In genomic region chr11:86291466-86292262, GRCh38 we compare ENCODE assay signal across 9 cellular contexts. TPM values are rescaled to one million over a fixed set of nuclear protein-coding genes. Genes with fewer than 3 reads are reported as not detected.
DNase-seq lines count a peak whose midpoint lies in the region; ATAC-seq, FAIRE-seq and TF ChIP-seq lines count a peak whose summit lies in the region.
"Had no signal": no experiment of that assay in that cellular context is flagged by ENCODE, and none has a peak within 500 bp of the region (broad histone marks: within the 10 kb centered on the region; RNA-seq: fewer than 3 reads in every experiment).

No MANE protein-coding gene starts in this region.

- no peaks in the 10 kb centered on the region for H3K9me3 ChIP-seq in RWPE2 (ENCODE audit: severe bottlenecking)

- no peak overlapping the region for H3K4me3 Mint-ChIP-seq in activated naive CD4-positive, alpha-beta T cell treated with anti-CD3 and anti-CD28 coated beads for 36 hours
- no peak overlapping the region for H3K4me3 Mint-ChIP-seq in glutamatergic neuron (ENCODE audit: unreplicated experiment)

- H3K27me3 ChIP-seq in RWPE2 (ENCODE audit: insufficient read depth, poor library complexity, severe bottlenecking), result no peaks in the 10 kb centered on the region

- H3K27ac Mint-ChIP-seq in activated naive CD4-positive, alpha-beta T cell treated with anti-CD3 and anti-CD28 coated beads for 36 hours, result peak overlapping the region; percentile 53
- no peak overlapping the region for H3K27ac Mint-ChIP-seq in glutamatergic neuron (ENCODE audit: unreplicated experiment)

- H3K4me3 ChIP-seq in RWPE2 (ENCODE audit: severe bottlenecking), result no peak overlapping the region

- peaks cover 58% of the 10 kb centered on the region for H3K4me1 Mint-ChIP-seq in activated naive CD4-positive, alpha-beta T cell treated with anti-CD3 and anti-CD28 coated beads for 36 hours (ENCODE audit: low read depth)
- H3K4me1 Mint-ChIP-seq in glutamatergic neuron (ENCODE audit: low read depth, unreplicated experiment), result no peaks in the 10 kb centered on the region

- CTCF ChIA-PET in activated naive CD4-positive, alpha-beta T cell treated with anti-CD3 and anti-CD28 coated beads for 36 hours (lab: Charles Lee), result interaction anchor here (0.7 to 2.2 kb wide), 23 partner anchors 9 to 604 kb away, joined by 3 to 13 read pairs (median 4); partner anchors contain the start of gene CCDC83

- H3K27ac ChIP-seq in RWPE2 (ENCODE audit: poor library complexity, severe bottlenecking), result no peak overlapping the region

- DNase-seq in HTR-8/SVneo (ENCODE audit: insufficient read length, low spot score), result peak; percentile 48
- DNase-seq in RWPE2 (ENCODE audit: low spot score), result no peak
- peak; percentile 88 for DNase-seq in activated naive CD4-positive, alpha-beta T cell treated with anti-CD3 and anti-CD28 coated beads for 36 hours
- DNase-seq in glutamatergic neuron, result peak; percentile 54
- DNase-seq in renal cortical epithelial cell (ENCODE audit: low read depth), result peak; percentile 56

- H3K27me3 Mint-ChIP-seq in activated naive CD4-positive, alpha-beta T cell treated with anti-CD3 and anti-CD28 coated beads for 36 hours (ENCODE audit: low read depth), result no peaks in the 10 kb centered on the region
- no peaks in the 10 kb centered on the region for H3K27me3 Mint-ChIP-seq in glutamatergic neuron (ENCODE audit: unreplicated experiment)

- ATAC-seq in RWPE2 (ENCODE audit: low read depth) (peak; percentile 44; the same call in 2 of the 3 replicates), GM18873 (IDR thresholded peaks at IDR 0.05; ENCODE audit: low FRiP score, unreplicated experiment) (no peak), HG03378 (IDR thresholded peaks at IDR 0.05; ENCODE audit: unreplicated experiment) (no peak)

- H3K36me3 Mint-ChIP-seq in activated naive CD4-positive, alpha-beta T cell treated with anti-CD3 and anti-CD28 coated beads for 36 hours (ENCODE audit: low read depth), result peaks cover 6% of the 10 kb centered on the region
- no peaks in the 10 kb centered on the region for H3K36me3 Mint-ChIP-seq in glutamatergic neuron (ENCODE audit: unreplicated experiment)

- no peaks in the 10 kb centered on the region for H3K36me3 ChIP-seq in RWPE2 (ENCODE audit: low read depth)

- TF ChIP-seq CTCF in RWPE2 (IDR thresholded peaks at IDR 0.05; ENCODE audit: poor library complexity, severe bottlenecking) (peak; percentile 85), glutamatergic neuron (IDR thresholded peaks at IDR 0.05; ENCODE audit: partially characterized antibody, unreplicated experiment) (peak; percentile 90)

- peaks cover 4% of the 10 kb centered on the region for H3K9me3 Mint-ChIP-seq in activated naive CD4-positive, alpha-beta T cell treated with anti-CD3 and anti-CD28 coated beads for 36 hours
- no peaks in the 10 kb centered on the region for H3K9me3 Mint-ChIP-seq in glutamatergic neuron (ENCODE audit: unreplicated experiment)

- FAIRE-seq in G401.6 (lab: Jason Lieb, UNC) (peak; percentile 75), HTR-8/SVneo (lab: Jason Lieb, UNC) (no peak)
- FAIRE-seq: colon had no signal

- intact Hi-C loops in activated naive CD4-positive, alpha-beta T cell treated with anti-CD3 and anti-CD28 coated beads for 36 hours (cut with micrococcal nuclease), result loop anchor here (1.0 to 2.0 kb wide), 8 partner anchors 89 to 696 kb away; partner anchors contain the start of gene CCDC83

- no peaks in the 10 kb centered on the region for H3K4me1 ChIP-seq in RWPE2 (ENCODE audit: insufficient read depth, poor library complexity, severe bottlenecking)

RNA-seq across cellular contexts. Expression of gene HIKESHI, which starts 10.4 kb away (rescaled TPM):
- 10 to 100 TPM; 40.4 to 41.9 TPM for total RNA-seq in activated naive CD4-positive, alpha-beta T cell treated with anti-CD3 and anti-CD28 coated beads for 36 hours
- total RNA-seq in glutamatergic neuron (ENCODE audit: unreplicated experiment) (44.7 TPM), renal cortical epithelial cell (27.5 and 77.1 TPM in 2 replicates)

RNA-seq across cellular contexts. Expression of gene EED, which starts 47.1 kb away (rescaled TPM):
- total RNA-seq in activated naive CD4-positive, alpha-beta T cell treated with anti-CD3 and anti-CD28 coated beads for 36 hours, result 10 to 100 TPM; 60.4 to 61.0 TPM
- total RNA-seq in glutamatergic neuron (ENCODE audit: unreplicated experiment) (17.9 TPM), renal cortical epithelial cell (18.6 and 29.6 TPM in 2 replicates)
